Comparison of ENCODE assay signal across 10 cellular contexts in the genomic region with DNA sequence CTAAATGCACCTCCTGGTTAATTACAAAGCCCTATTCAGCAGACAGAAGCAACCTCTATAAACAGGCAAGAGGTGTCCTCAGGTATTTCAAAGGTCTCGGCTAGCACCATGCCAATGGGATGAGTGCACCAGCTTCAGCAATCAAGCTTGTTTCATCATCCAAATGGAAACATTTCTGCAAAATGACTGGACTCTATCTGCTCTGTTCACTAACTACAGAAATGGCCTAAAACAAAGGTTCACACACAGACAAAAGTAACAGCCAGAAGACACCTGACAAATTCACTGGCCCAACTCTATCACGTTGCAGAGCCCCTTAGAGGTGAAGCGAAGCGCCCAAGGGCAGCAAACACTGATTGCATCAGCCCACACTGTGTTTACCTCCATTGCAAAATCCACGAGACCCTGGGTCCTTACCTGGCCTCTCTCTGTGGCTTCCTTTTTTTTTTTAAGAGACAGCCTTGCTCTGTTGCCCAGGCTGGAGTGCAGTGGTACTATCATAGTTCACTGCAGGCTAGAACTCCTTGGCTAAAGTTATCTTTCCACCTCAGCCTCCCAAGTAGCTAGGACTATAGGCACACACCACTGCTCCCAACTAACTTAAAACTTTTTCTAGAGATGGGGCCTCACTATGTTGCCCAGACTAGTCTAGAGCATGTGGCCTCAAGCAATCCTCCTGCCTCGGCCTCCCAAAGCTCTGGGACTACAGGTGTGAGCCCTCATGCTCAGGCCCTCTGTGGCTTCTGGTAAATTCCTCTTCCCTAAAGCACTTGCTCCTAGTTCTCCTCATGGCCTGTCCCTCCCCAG. TPM values are rescaled to one million over a fixed set of nuclear protein-coding genes. Genes with fewer than 3 reads are reported as not detected.
DNase-seq lines count a peak whose midpoint lies in the region; ATAC-seq, FAIRE-seq and TF ChIP-seq lines count a peak whose summit lies in the region.
"Had no signal": no experiment of that assay in that cellular context is flagged by ENCODE, and none has a peak within 500 bp of the region (broad histone marks: within the 10 kb centered on the region; RNA-seq: fewer than 3 reads in every experiment).

No MANE protein-coding gene starts in this region.

- TF ChIP-seq CTCF in C4-2B (conservative IDR thresholded peaks at IDR 0.05) (no peak), GM23338 (conservative IDR thresholded peaks at IDR 0.05; ENCODE audit: low read depth in 2 of 2) (no peak), HepG2 (CRISPR knock-in tag; IDR thresholded peaks at IDR 0.05) (peak; percentile 37)

- H3K4me1 ChIP-seq in GM23338 (ENCODE audit: insufficient read depth) (peaks cover 15% of the 10 kb centered on the region), HepG2 (ENCODE audit: insufficient read depth, low read length) (peaks cover 92% of the 10 kb centered on the region), SJCRH30 (peaks cover 3% of the 10 kb centered on the region; the same call in 1 of the 2 replicates)

- peak; percentile 99 for FAIRE-seq in HepG2 (lab: Jason Lieb, UNC)

- in situ Hi-C loops in HepG2 (cut with HindIII; ENCODE audit: extremely low pct_ligation_motif_present, low pct_unique_long_range_greater_than_20kb) = no loop called here

- peak overlapping the region; percentile 89 for H3K27ac Mint-ChIP-seq in GM23338
- peak overlapping the region; percentile 97 for H3K27ac Mint-ChIP-seq in activated T-helper 1 cell treated with anti-CD3 and anti-CD28 coated beads, Interleukin-12 subunit alpha, Interleukin-12 subunit beta, Interleukin-2, Interleukin-4 antibody, amounts not matched to agents 30 ng/mL and 10 ng/mL and 1 ng/mL, durations not matched to agents 14 hours and 24 hours and 36 hours

- peaks cover 30% of the 10 kb centered on the region for H3K4me1 Mint-ChIP-seq in GM23338
- peaks cover 73% of the 10 kb centered on the region for H3K4me1 Mint-ChIP-seq in activated T-helper 1 cell treated with anti-CD3 and anti-CD28 coated beads, Interleukin-12 subunit alpha, Interleukin-12 subunit beta, Interleukin-2, Interleukin-4 antibody, amounts not matched to agents 30 ng/mL and 10 ng/mL and 1 ng/mL, durations not matched to agents 14 hours and 24 hours and 36 hours (ENCODE audit: low read depth)

- H3K9ac ChIP-seq in HepG2 (ENCODE audit: insufficient read depth, low read depth, low read length) = peak overlapping the region; percentile 91

- H3K9me3 ChIP-seq in HepG2 (ENCODE audit: low read length) = no peaks in the 10 kb centered on the region
- no peaks in the 10 kb centered on the region for H3K9me3 ChIP-seq in SJCRH30 (replicated peaks)

- H2AFZ ChIP-seq in GM23338 (no peak overlapping the region), HepG2 (ENCODE audit: low read length) (no peak overlapping the region)

- H3K4me3 ChIP-seq in GM23338 (no peak overlapping the region), HepG2 (replicated peaks in 1 of 3; ENCODE audit: insufficient read depth in 1 of 3, low read depth in 2 of 3, low read length in 3 of 3) (peak overlapping the region; percentile 30 to 65 (median 54); a peak in 4 of 6 replicates), SJCRH30 (no peak overlapping the region)

- H3K27me3 ChIP-seq in GM23338 (ENCODE audit: insufficient read depth) (no peaks in the 10 kb centered on the region), HepG2 (ENCODE audit: control insufficient read depth in 1 of 2, insufficient read depth in 2 of 2, low read length in 2 of 2) (no peaks in the 10 kb centered on the region), SJCRH30 (no peaks in the 10 kb centered on the region)

- no peaks in the 10 kb centered on the region for H3K9me3 Mint-ChIP-seq in GM23338
- no peaks in the 10 kb centered on the region for H3K9me3 Mint-ChIP-seq in activated T-helper 1 cell treated with anti-CD3 and anti-CD28 coated beads, Interleukin-12 subunit alpha, Interleukin-12 subunit beta, Interleukin-2, Interleukin-4 antibody, amounts not matched to agents 30 ng/mL and 10 ng/mL and 1 ng/mL, durations not matched to agents 14 hours and 24 hours and 36 hours
- H3K9me3 Mint-ChIP-seq: stimulated activated naive B cell treated with anti-CD40 and anti-IgM and Interleukin-4, amounts not matched to agents 10 μg/mL and 1 μg/mL and 100 μg/mL, for 72 hours had no signal

- H3F3A ChIP-seq in GM23338 (replicated peaks; ENCODE audit: low read depth) = no peaks in the 10 kb centered on the region

- DNase-seq in GM23338 (ENCODE audit: low spot score) = no peak
- no peak for DNase-seq in activated T-helper 1 cell treated with anti-CD3 and anti-CD28 coated beads, Interleukin-12 subunit alpha, Interleukin-12 subunit beta, Interleukin-2, Interleukin-4 antibody, amounts not matched to agents 30 ng/mL and 10 ng/mL and 1 ng/mL, durations not matched to agents 14 hours and 24 hours and 36 hours (ENCODE audit: low spot score)
- peak; percentile 95 for DNase-seq in HepG2 (ENCODE audit: low spot score)
- DNase-seq in stimulated activated naive CD4-positive, alpha-beta T cell treated with Interleukin-2 at 50 U/mL for 16 hours (lab: John Stamatoyannopoulos, UW) = no peak
- DNase-seq in SJCRH30 = no peak
- DNase-seq in A172 (ENCODE audit: low spot score) = no peak
- DNase-seq: SHP77; stimulated activated naive B cell treated with anti-CD40 and anti-IgM and Interleukin-4, amounts not matched to agents 10 μg/mL and 1 μg/mL and 100 μg/mL, for 72 hours had no signal

- no TSS peak for BruUV-seq in HepG2 (replicated peaks; lab: Mats Ljungman, UMichigan)

- intact Hi-C loops in activated T-helper 1 cell treated with anti-CD3 and anti-CD28 coated beads, Interleukin-12 subunit alpha, Interleukin-12 subunit beta, Interleukin-2, Interleukin-4 antibody, amounts not matched to agents 30 ng/mL and 10 ng/mL and 1 ng/mL, durations not matched to agents 14 hours and 24 hours and 36 hours (cut with micrococcal nuclease) = loop anchor here (5.0 kb wide), 3 partner anchors 977 to 1563 kb away; a partner anchor contains a TSS
- intact Hi-C loops in HepG2 (cut with micrococcal nuclease; ENCODE audit: unreplicated experiment) = loop anchor here (1.0 to 5.0 kb wide), 3 partner anchors 9 to 38 kb away; a partner anchor contains a TSS

- 0 out of 2 replicates have a peak overlapping the region, but pooled peaks have one; percentile 43 for H3K4me2 ChIP-seq in GM23338
- peak overlapping the region; percentile 95 for H3K4me2 ChIP-seq in HepG2 (ENCODE audit: low read depth, low read length)

- whole genome bisulfite sequencing in HepG2 (ENCODE audit: low lambda C conversion rate) = 4% methylated on average over 6 of the region's 6 CpGs

- no peaks in the 10 kb centered on the region for H3K36me3 ChIP-seq in GM23338 (ENCODE audit: insufficient read depth)
- no peaks in the 10 kb centered on the region for H3K36me3 ChIP-seq in HepG2 (replicated peaks in 1 of 2; ENCODE audit: control insufficient read depth in 1 of 2, insufficient read depth in 2 of 2, low read length in 2 of 2)
- H3K36me3 ChIP-seq in SJCRH30 = no peaks in the 10 kb centered on the region

- H3K27me3 Mint-ChIP-seq in GM23338 (ENCODE audit: insufficient read depth, low read depth, poor library complexity) = peaks cover 7% of the 10 kb centered on the region
- no peaks in the 10 kb centered on the region for H3K27me3 Mint-ChIP-seq in activated T-helper 1 cell treated with anti-CD3 and anti-CD28 coated beads, Interleukin-12 subunit alpha, Interleukin-12 subunit beta, Interleukin-2, Interleukin-4 antibody, amounts not matched to agents 30 ng/mL and 10 ng/mL and 1 ng/mL, durations not matched to agents 14 hours and 24 hours and 36 hours (ENCODE audit: insufficient read depth)
- H3K27me3 Mint-ChIP-seq: stimulated activated naive B cell treated with anti-CD40 and anti-IgM and Interleukin-4, amounts not matched to agents 10 μg/mL and 1 μg/mL and 100 μg/mL, for 72 hours had no signal

- ATAC-seq in GM23338 (no peak), HepG2 (peak; percentile 65), GM18520 (IDR thresholded peaks at IDR 0.05; ENCODE audit: unreplicated experiment) (no peak)
- ATAC-seq: stimulated activated naive B cell treated with anti-CD40 and anti-IgM and Interleukin-4, amounts not matched to agents 10 μg/mL and 1 μg/mL and 100 μg/mL, for 72 hours had no signal

- peaks cover 2% of the 10 kb centered on the region; the same call in 1 of the 3 replicates for H3K36me3 Mint-ChIP-seq in GM23338 (ENCODE audit: low read depth)
- peaks cover 8% of the 10 kb centered on the region for H3K36me3 Mint-ChIP-seq in activated T-helper 1 cell treated with anti-CD3 and anti-CD28 coated beads, Interleukin-12 subunit alpha, Interleukin-12 subunit beta, Interleukin-2, Interleukin-4 antibody, amounts not matched to agents 30 ng/mL and 10 ng/mL and 1 ng/mL, durations not matched to agents 14 hours and 24 hours and 36 hours (ENCODE audit: low read depth)

- peak; percentile 12; the same call in 1 of the 2 replicates for TF ChIP-seq RAD21 in HepG2 (CRISPR knock-in tag; IDR thresholded peaks at IDR 0.05)

- H3K4me3 Mint-ChIP-seq in GM23338 = no peak overlapping the region
- H3K4me3 Mint-ChIP-seq in activated T-helper 1 cell treated with anti-CD3 and anti-CD28 coated beads, Interleukin-12 subunit alpha, Interleukin-12 subunit beta, Interleukin-2, Interleukin-4 antibody, amounts not matched to agents 30 ng/mL and 10 ng/mL and 1 ng/mL, durations not matched to agents 14 hours and 24 hours and 36 hours = peak overlapping the region; percentile 21

- H4K20me1 ChIP-seq in GM23338 (replicated peaks; ENCODE audit: insufficient read depth) (peaks cover 16% of the 10 kb centered on the region), HepG2 (ENCODE audit: insufficient read depth, low read length) (no peaks in the 10 kb centered on the region)

- POLR2A ChIA-PET in HepG2 (lab: Yijun Ruan, JAX) = interaction anchor here (1.9 to 6.2 kb wide), 8 partner anchors 9 to 80 kb away, joined by 5 to 129 read pairs (median 56); a partner anchor contains a TSS

- peak in 1 of 2 experiments; percentile 43; a peak in 2 of 4 replicates for TF ChIP-seq POLR2A in HepG2 (IDR thresholded peaks at IDR 0.05; ENCODE audit: insufficient read depth in 1 of 2, low read depth in 2 of 2, low read length in 2 of 2)

- CTCF ChIA-PET in HepG2 (lab: Yijun Ruan, JAX; ENCODE audit: low intra/inter-chr PET ratio, low total read pairs) = interaction anchor here (1.1 kb wide), 1 partner anchor 83 kb away, joined by 3 read pairs; no protein-coding TSS in a partner anchor

- TF ChIP-seq EP300 in HepG2 (IDR thresholded peaks at IDR 0.05; ENCODE audit: low read depth in 2 of 2, low read length in 2 of 2) = peak; percentile 57 to 97; a peak in 2 of 4 replicates
- TF ChIP-seq EP300 in HepG2 (CRISPR knock-in tag; IDR thresholded peaks at IDR 0.05; ENCODE audit: borderline replicate concordance) = peak; percentile 94

- H3K79me2 ChIP-seq in GM23338 (replicated peaks; ENCODE audit: insufficient read depth) = peaks cover 10% of the 10 kb centered on the region
- peaks cover 33% of the 10 kb centered on the region for H3K79me2 ChIP-seq in HepG2 (ENCODE audit: insufficient read depth, low read length)

- no peaks in the 10 kb centered on the region for H3K9me2 ChIP-seq in GM23338 (ENCODE audit: insufficient read depth)

- H3K27ac ChIP-seq in C4-2B (peak overlapping the region; percentile 60; the same call in 1 of the 2 replicates), GM23338 (ENCODE audit: low read depth) (no peak overlapping the region), HepG2 (ENCODE audit: extremely low read length, insufficient read depth, low read length) (peak overlapping the region; percentile 99), SJCRH30 (no peak overlapping the region)

RNA-seq across cellular contexts. Expression of a gene that starts 8.5 kb away (rescaled TPM):
- total RNA-seq in GM23338 (2014; rRNA removed; shearing (Covaris generic)) = under 0.01 and 0.03 TPM in 2 replicates
- polyA plus RNA-seq in GM23338 (2016; fragmentation: Nextera tagmentation; extraction: Ambion mirVana) (0.02 TPM in 1 of 2 replicates, not detected in the other), HepG2 (2011; rRNA removed) (8.0 and 9.3 TPM in 2 replicates)
- total RNA-seq in activated T-helper 1 cell treated with anti-CD3 and anti-CD28 coated beads, Interleukin-12 subunit alpha, Interleukin-12 subunit beta, Interleukin-2, Interleukin-4 antibody, amounts not matched to agents 30 ng/mL and 10 ng/mL and 1 ng/mL, durations not matched to agents 14 hours and 24 hours and 36 hours = 42.6 and 44.1 TPM in 2 replicates
- total RNA-seq in HepG2 (2016; rRNA removed; fragmentation: Illumina TruSeq; extraction: Trizol) = 7.8 and 9.0 TPM in 2 replicates
- 2.1 and 2.5 TPM in 2 replicates for total RNA-seq in HepG2 (2016; cell fraction: cytosol; rRNA removed; fragmentation: Illumina TruSeq; extraction: Trizol; ENCODE audit: low read depth)
- total RNA-seq in HepG2 (2016; cell fraction: insoluble cytoplasmic fraction; rRNA removed; fragmentation: Illumina TruSeq; extraction: Trizol) = 6.6 and 8.6 TPM in 2 replicates
- 2.8 and 3.5 TPM in 2 replicates for total RNA-seq in HepG2 (2016; cell fraction: membrane; rRNA removed; fragmentation: Illumina TruSeq; extraction: Trizol)
- 14.8 and 16.4 TPM in 2 replicates for total RNA-seq in HepG2 (2016; cell fraction: nucleus; rRNA removed; fragmentation: Illumina TruSeq; extraction: Trizol)
- polyA plus RNA-seq in HepG2 (2011; cell fraction: cytosol; rRNA removed) = 3.1 and 3.2 TPM in 2 replicates
- 32.7 and 44.3 TPM in 2 replicates for polyA plus RNA-seq in HepG2 (2011; cell fraction: nucleus; rRNA removed)
- 3.7 and 4.9 TPM in 2 replicates for polyA plus RNA-seq in HepG2 (2012)
- polyA plus RNA-seq in HepG2 (2016; cell fraction: cytosol; fragmentation: Illumina TruSeq; extraction: Trizol; ENCODE audit: low read depth) = 0.24 and 0.25 TPM in 2 replicates
- polyA plus RNA-seq in HepG2 (2016; cell fraction: insoluble cytoplasmic fraction; fragmentation: Illumina TruSeq; extraction: Trizol; ENCODE audit: low read depth) = 2.0 and 2.7 TPM in 2 replicates
- 0.50 and 0.55 TPM in 2 replicates for polyA plus RNA-seq in HepG2 (2016; cell fraction: membrane; fragmentation: Illumina TruSeq; extraction: Trizol; ENCODE audit: low read depth)
- polyA plus RNA-seq in HepG2 (2016; cell fraction: nucleus; fragmentation: Illumina TruSeq; extraction: Trizol; ENCODE audit: insufficient read depth, low read depth) = 10.7 and 10.9 TPM in 2 replicates
- 0.72 and 21.2 TPM in 2 replicates for polyA minus RNA-seq in HepG2 (2011; rRNA and poly(A)+ RNA removed; ENCODE audit: low replicate concordance)
- 6.8 and 8.6 TPM in 2 replicates for polyA minus RNA-seq in HepG2 (2011; cell fraction: cytosol; rRNA and poly(A)+ RNA removed)
- 43.0 and 46.7 TPM in 2 replicates for polyA minus RNA-seq in HepG2 (2011; cell fraction: nucleus; rRNA and poly(A)+ RNA removed)
- 34.1 and 34.5 TPM in 2 replicates for total RNA-seq in SJCRH30 (2014; rRNA removed; shearing (Covaris generic))
- total RNA-seq in A172 (2014; rRNA removed; shearing (Covaris generic)) = 0.14 and 0.91 TPM in 2 replicates

RNA-seq across cellular contexts. Expression of a gene that starts 9.9 kb away (rescaled TPM):
- total RNA-seq in GM23338 (2014; rRNA removed; shearing (Covaris generic)) = 91.4 and 96.6 TPM in 2 replicates
- polyA plus RNA-seq in GM23338 (2016; fragmentation: Nextera tagmentation; extraction: Ambion mirVana) (130 and 135 TPM in 2 replicates), HepG2 (2011; rRNA removed) (115 and 146 TPM in 2 replicates)
- 46.7 and 48.9 TPM in 2 replicates for total RNA-seq in activated T-helper 1 cell treated with anti-CD3 and anti-CD28 coated beads, Interleukin-12 subunit alpha, Interleukin-12 subunit beta, Interleukin-2, Interleukin-4 antibody, amounts not matched to agents 30 ng/mL and 10 ng/mL and 1 ng/mL, durations not matched to agents 14 hours and 24 hours and 36 hours
- total RNA-seq in HepG2 (2016; rRNA removed; fragmentation: Illumina TruSeq; extraction: Trizol) = 115 and 122 TPM in 2 replicates
- total RNA-seq in HepG2 (2016; cell fraction: cytosol; rRNA removed; fragmentation: Illumina TruSeq; extraction: Trizol; ENCODE audit: low read depth) = 141 and 162 TPM in 2 replicates
- 99.8 and 128 TPM in 2 replicates for total RNA-seq in HepG2 (2016; cell fraction: insoluble cytoplasmic fraction; rRNA removed; fragmentation: Illumina TruSeq; extraction: Trizol)
- total RNA-seq in HepG2 (2016; cell fraction: membrane; rRNA removed; fragmentation: Illumina TruSeq; extraction: Trizol) = 204 and 226 TPM in 2 replicates
- total RNA-seq in HepG2 (2016; cell fraction: nucleus; rRNA removed; fragmentation: Illumina TruSeq; extraction: Trizol) = 42.6 and 50.7 TPM in 2 replicates
- polyA plus RNA-seq in HepG2 (2011; cell fraction: cytosol; rRNA removed) = 68.6 and 128 TPM in 2 replicates
- polyA plus RNA-seq in HepG2 (2011; cell fraction: nucleus; rRNA removed) = 20.1 and 32.1 TPM in 2 replicates
- 136 and 145 TPM in 2 replicates for polyA plus RNA-seq in HepG2 (2012)
- 197 and 237 TPM in 2 replicates for polyA plus RNA-seq in HepG2 (2016; cell fraction: cytosol; fragmentation: Illumina TruSeq; extraction: Trizol; ENCODE audit: low read depth)
- polyA plus RNA-seq in HepG2 (2016; cell fraction: insoluble cytoplasmic fraction; fragmentation: Illumina TruSeq; extraction: Trizol; ENCODE audit: low read depth) = 161 and 168 TPM in 2 replicates
- polyA plus RNA-seq in HepG2 (2016; cell fraction: membrane; fragmentation: Illumina TruSeq; extraction: Trizol; ENCODE audit: low read depth) = 243 and 290 TPM in 2 replicates
- 104 and 106 TPM in 2 replicates for polyA plus RNA-seq in HepG2 (2016; cell fraction: nucleus; fragmentation: Illumina TruSeq; extraction: Trizol; ENCODE audit: insufficient read depth, low read depth)
- polyA minus RNA-seq in HepG2 (2011; rRNA and poly(A)+ RNA removed; ENCODE audit: low replicate concordance) = 17.9 and 35.5 TPM in 2 replicates
- 42.3 and 45.6 TPM in 2 replicates for polyA minus RNA-seq in HepG2 (2011; cell fraction: cytosol; rRNA and poly(A)+ RNA removed)
- polyA minus RNA-seq in HepG2 (2011; cell fraction: nucleus; rRNA and poly(A)+ RNA removed) = 15.8 and 23.1 TPM in 2 replicates
- 130 and 132 TPM in 2 replicates for total RNA-seq in SJCRH30 (2014; rRNA removed; shearing (Covaris generic))
- 53.1 and 56.1 TPM in 2 replicates for total RNA-seq in A172 (2014; rRNA removed; shearing (Covaris generic))

Comparison
In these comparisons a context has a peak if more than half of its experiments do, and no peak if none do; other contexts are left out.
1. H3K27ac ChIP-seq: peak in C4-2B (single experiment) and HepG2 (single experiment); none in GM23338 (single experiment) and SJCRH30 (single experiment).
2. H3K4me3 ChIP-seq: peak in HepG2 (3 of 3); none in GM23338 (single experiment) and SJCRH30 (single experiment).